Comparison of ENCODE assay signal across 1 cellular context in the genomic region with DNA sequence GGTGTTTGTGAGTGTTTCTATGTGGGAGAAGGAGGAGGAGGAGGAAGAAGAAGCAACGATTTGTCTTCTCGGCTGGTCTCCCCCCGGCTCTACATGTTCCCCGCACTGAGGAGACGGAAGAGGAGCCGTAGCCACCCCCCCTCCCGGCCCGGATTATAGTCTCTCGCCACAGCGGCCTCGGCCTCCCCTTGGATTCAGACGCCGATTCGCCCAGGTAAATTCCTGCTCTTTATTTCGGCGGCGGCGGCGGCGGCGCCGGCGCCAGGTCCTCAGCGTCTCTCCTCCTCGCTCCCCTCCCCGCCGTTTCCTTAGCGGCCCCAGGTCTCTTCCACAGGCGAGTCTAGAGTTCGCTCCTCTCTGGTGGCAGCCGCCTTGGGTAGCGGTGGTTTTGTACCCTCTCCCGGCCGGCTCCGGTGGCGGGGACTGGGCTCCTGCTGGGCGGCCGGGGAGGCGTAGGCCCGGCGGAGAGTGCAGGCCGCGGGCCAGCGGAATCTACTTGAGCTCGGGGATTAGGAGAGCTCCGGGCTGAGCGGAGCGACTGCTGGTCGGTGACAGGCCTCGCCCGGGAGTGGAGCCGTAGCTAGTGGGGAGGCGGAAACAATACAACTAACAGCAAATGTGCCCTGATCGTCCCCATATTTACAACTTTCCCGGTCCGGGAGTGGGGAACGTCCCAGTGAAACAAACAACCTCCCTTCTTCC.
TF ChIP-seq lines count a peak whose summit lies in the region.

No MANE protein-coding gene starts in this region.

TF ChIP-seq in H1, 55 proteins besides CTCF, POLR2A, EP300 and RAD21 (continued from another document):
- no peak for TF ChIP-seq CHD2 (IDR thresholded peaks at IDR 0.05; ENCODE audit: low read length)
- no peak for TF ChIP-seq HDAC6 (IDR thresholded peaks at IDR 0.05; ENCODE audit: low read depth, low read length)
- TF ChIP-seq BACH1 (IDR thresholded peaks at IDR 0.05; ENCODE audit: low read length): no peak
- TF ChIP-seq GABPA (IDR thresholded peaks at IDR 0.05; ENCODE audit: borderline replicate concordance, insufficient read depth, low read length): no peak
- TF ChIP-seq RBBP5 (IDR thresholded peaks at IDR 0.05; ENCODE audit: borderline replicate concordance, low read depth, low read length): peak; percentile 79; the same call in 1 of the 2 replicates
- TF ChIP-seq SP4 (IDR thresholded peaks at IDR 0.05; ENCODE audit: low read length): no peak
- TF ChIP-seq ASH2L (IDR thresholded peaks at IDR 0.05; ENCODE audit: low read length): peak; percentile 94
- no peak for TF ChIP-seq SP1 (IDR thresholded peaks at IDR 0.05; ENCODE audit: low read depth, low read length)
- TF ChIP-seq CHD1 (IDR thresholded peaks at IDR 0.05; ENCODE audit: low read depth, low read length): no peak; the same call in 1 of the 2 replicates
- TF ChIP-seq JUND (IDR thresholded peaks at IDR 0.05; ENCODE audit: low read length): no peak
- TF ChIP-seq, protein P1, sequence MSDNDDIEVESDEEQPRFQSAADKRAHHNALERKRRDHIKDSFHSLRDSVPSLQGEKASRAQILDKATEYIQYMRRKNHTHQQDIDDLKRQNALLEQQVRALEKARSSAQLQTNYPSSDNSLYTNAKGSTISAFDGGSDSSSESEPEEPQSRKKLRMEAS (IDR thresholded peaks at IDR 0.05): no peak
- TF ChIP-seq NRF1 (IDR thresholded peaks at IDR 0.05; ENCODE audit: low read depth, low read length): no peak
- TF ChIP-seq BCL11A (IDR thresholded peaks at IDR 0.05; ENCODE audit: low read depth in 2 of 2, low read length in 2 of 2): no peak
- no peak for TF ChIP-seq YY1 (IDR thresholded peaks at IDR 0.05; ENCODE audit: low read depth, low read length)
- TF ChIP-seq, protein P2, sequence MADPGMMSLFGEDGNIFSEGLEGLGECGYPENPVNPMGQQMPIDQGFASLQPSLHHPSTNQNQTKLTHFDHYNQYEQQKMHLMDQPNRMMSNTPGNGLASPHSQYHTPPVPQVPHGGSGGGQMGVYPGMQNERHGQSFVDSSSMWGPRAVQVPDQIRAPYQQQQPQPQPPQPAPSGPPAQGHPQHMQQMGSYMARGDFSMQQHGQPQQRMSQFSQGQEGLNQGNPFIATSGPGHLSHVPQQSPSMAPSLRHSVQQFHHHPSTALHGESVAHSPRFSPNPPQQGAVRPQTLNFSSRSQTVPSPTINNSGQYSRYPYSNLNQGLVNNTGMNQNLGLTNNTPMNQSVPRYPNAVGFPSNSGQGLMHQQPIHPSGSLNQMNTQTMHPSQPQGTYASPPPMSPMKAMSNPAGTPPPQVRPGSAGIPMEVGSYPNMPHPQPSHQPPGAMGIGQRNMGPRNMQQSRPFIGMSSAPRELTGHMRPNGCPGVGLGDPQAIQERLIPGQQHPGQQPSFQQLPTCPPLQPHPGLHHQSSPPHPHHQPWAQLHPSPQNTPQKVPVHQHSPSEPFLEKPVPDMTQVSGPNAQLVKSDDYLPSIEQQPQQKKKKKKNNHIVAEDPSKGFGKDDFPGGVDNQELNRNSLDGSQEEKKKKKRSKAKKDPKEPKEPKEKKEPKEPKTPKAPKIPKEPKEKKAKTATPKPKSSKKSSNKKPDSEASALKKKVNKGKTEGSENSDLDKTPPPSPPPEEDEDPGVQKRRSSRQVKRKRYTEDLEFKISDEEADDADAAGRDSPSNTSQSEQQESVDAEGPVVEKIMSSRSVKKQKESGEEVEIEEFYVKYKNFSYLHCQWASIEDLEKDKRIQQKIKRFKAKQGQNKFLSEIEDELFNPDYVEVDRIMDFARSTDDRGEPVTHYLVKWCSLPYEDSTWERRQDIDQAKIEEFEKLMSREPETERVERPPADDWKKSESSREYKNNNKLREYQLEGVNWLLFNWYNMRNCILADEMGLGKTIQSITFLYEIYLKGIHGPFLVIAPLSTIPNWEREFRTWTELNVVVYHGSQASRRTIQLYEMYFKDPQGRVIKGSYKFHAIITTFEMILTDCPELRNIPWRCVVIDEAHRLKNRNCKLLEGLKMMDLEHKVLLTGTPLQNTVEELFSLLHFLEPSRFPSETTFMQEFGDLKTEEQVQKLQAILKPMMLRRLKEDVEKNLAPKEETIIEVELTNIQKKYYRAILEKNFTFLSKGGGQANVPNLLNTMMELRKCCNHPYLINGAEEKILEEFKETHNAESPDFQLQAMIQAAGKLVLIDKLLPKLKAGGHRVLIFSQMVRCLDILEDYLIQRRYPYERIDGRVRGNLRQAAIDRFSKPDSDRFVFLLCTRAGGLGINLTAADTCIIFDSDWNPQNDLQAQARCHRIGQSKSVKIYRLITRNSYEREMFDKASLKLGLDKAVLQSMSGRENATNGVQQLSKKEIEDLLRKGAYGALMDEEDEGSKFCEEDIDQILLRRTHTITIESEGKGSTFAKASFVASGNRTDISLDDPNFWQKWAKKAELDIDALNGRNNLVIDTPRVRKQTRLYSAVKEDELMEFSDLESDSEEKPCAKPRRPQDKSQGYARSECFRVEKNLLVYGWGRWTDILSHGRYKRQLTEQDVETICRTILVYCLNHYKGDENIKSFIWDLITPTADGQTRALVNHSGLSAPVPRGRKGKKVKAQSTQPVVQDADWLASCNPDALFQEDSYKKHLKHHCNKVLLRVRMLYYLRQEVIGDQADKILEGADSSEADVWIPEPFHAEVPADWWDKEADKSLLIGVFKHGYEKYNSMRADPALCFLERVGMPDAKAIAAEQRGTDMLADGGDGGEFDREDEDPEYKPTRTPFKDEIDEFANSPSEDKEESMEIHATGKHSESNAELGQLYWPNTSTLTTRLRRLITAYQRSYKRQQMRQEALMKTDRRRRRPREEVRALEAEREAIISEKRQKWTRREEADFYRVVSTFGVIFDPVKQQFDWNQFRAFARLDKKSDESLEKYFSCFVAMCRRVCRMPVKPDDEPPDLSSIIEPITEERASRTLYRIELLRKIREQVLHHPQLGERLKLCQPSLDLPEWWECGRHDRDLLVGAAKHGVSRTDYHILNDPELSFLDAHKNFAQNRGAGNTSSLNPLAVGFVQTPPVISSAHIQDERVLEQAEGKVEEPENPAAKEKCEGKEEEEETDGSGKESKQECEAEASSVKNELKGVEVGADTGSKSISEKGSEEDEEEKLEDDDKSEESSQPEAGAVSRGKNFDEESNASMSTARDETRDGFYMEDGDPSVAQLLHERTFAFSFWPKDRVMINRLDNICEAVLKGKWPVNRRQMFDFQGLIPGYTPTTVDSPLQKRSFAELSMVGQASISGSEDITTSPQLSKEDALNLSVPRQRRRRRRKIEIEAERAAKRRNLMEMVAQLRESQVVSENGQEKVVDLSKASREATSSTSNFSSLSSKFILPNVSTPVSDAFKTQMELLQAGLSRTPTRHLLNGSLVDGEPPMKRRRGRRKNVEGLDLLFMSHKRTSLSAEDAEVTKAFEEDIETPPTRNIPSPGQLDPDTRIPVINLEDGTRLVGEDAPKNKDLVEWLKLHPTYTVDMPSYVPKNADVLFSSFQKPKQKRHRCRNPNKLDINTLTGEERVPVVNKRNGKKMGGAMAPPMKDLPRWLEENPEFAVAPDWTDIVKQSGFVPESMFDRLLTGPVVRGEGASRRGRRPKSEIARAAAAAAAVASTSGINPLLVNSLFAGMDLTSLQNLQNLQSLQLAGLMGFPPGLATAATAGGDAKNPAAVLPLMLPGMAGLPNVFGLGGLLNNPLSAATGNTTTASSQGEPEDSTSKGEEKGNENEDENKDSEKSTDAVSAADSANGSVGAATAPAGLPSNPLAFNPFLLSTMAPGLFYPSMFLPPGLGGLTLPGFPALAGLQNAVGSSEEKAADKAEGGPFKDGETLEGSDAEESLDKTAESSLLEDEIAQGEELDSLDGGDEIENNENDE (IDR thresholded peaks at IDR 0.05; ENCODE audit: insufficient replicate concordance, low read length): no peak
- TF ChIP-seq CBX8 (IDR thresholded peaks at IDR 0.05; ENCODE audit: borderline replicate concordance, low read depth, low read length): no peak
- no peak for TF ChIP-seq KDM5A (IDR thresholded peaks at IDR 0.05; ENCODE audit: low read length)
- peak; percentile 72 for TF ChIP-seq PHF8 (conservative IDR thresholded peaks at IDR 0.05; ENCODE audit: low read depth, low read length)
- no peak for TF ChIP-seq JUN (IDR thresholded peaks at IDR 0.05; ENCODE audit: low read depth, low read length)
- TF ChIP-seq SIX5 (IDR thresholded peaks at IDR 0.05; ENCODE audit: low read depth, low read length): no peak
- no peak for TF ChIP-seq CREB1 (IDR thresholded peaks at IDR 0.05)
- no peak for TF ChIP-seq RFX5 (IDR thresholded peaks at IDR 0.05; ENCODE audit: borderline replicate concordance, low read depth, low read length)
- no peak for TF ChIP-seq HDAC2 (IDR thresholded peaks at IDR 0.05; ENCODE audit: borderline replicate concordance in 1 of 2, low read depth in 2 of 2, low read length in 2 of 2)
- peak; percentile 49 for TF ChIP-seq CTBP2 (IDR thresholded peaks at IDR 0.05; ENCODE audit: borderline replicate concordance, insufficient read depth, insufficient read length, low read length)
- no peak for TF ChIP-seq SAP30 (IDR thresholded peaks at IDR 0.05; ENCODE audit: insufficient read depth, insufficient replicate concordance, low read length)
- no peak for TF ChIP-seq KDM1A (IDR thresholded peaks at IDR 0.05; ENCODE audit: borderline replicate concordance, low read length)
- TF ChIP-seq KDM4A (IDR thresholded peaks at IDR 0.05; ENCODE audit: low read depth, low read length, severe bottlenecking): no peak
- no peak for TF ChIP-seq CEBPB (IDR thresholded peaks at IDR 0.05; ENCODE audit: low read depth, low read length)
- peak; percentile 44; the same call in 1 of the 2 replicates for TF ChIP-seq TAF1 (IDR thresholded peaks at IDR 0.05; ENCODE audit: low read depth, low read length)
- no peak for TF ChIP-seq SRF (IDR thresholded peaks at IDR 0.05; ENCODE audit: low read depth, low read length)
- no peak for TF ChIP-seq RNF2 (IDR thresholded peaks at IDR 0.05; ENCODE audit: borderline replicate concordance, low read depth, low read length, missing control alignments, poor library complexity, severe bottlenecking)
- TF ChIP-seq MAFK (IDR thresholded peaks at IDR 0.05; ENCODE audit: low read depth, low read length): no peak
- TF ChIP-seq TBP (IDR thresholded peaks at IDR 0.05; ENCODE audit: low read depth, low read length): peak; percentile 37; the same call in 1 of the 2 replicates
- no peak for TF ChIP-seq RXRA (IDR thresholded peaks at IDR 0.05; ENCODE audit: insufficient read depth, low read depth, low read length)
- no peak for TF ChIP-seq SUZ12 (IDR thresholded peaks at IDR 0.05; ENCODE audit: low read length)
